12 cellular contexts compared by ENCODE assay signal in genomic region chr1:180188679-180189175, GRCh38. TPM values are rescaled to one million over a fixed set of nuclear protein-coding genes. Genes with fewer than 3 reads are reported as not detected.
A peak's percentile ranks its signal among the peaks of the same experiment; 100 is the strongest.
DNase-seq lines count a peak whose midpoint lies in the region; ATAC-seq and TF ChIP-seq lines count a peak whose summit lies in the region.
"Had no signal": no experiment of that assay in that cellular context is flagged by ENCODE, and none has a peak within 500 bp of the region (broad histone marks: within the 10 kb centered on the region; RNA-seq: fewer than 3 reads in every experiment).

No MANE protein-coding gene starts in this region.

- H3K36me3 ChIP-seq in DND-41 (ENCODE audit: insufficient read depth, low read length) (peaks cover 3% of the 10 kb centered on the region; the same call in 1 of the 2 replicates), PC-3 (ENCODE audit: low read depth, low read length) (peaks cover 52% of the 10 kb centered on the region), upper lobe of right lung (peaks cover 94% of the 10 kb centered on the region)
- H3K36me3 ChIP-seq: SJCRH30 had no signal

- CTCF ChIA-PET in PC-3 (lab: Charles Lee), result interaction anchor here (0.6 kb wide), 1 partner anchor 12 kb away, joined by 3 read pairs; no protein-coding TSS in a partner anchor

- H3K27ac ChIP-seq in DND-41 (ENCODE audit: low read length), result no peak overlapping the region
- H3K27ac ChIP-seq in PC-3 (ENCODE audit: low read length), result no peak overlapping the region
- H3K27ac ChIP-seq in upper lobe of right lung, result no peak overlapping the region
- H3K27ac ChIP-seq: SJCRH30 had no signal

- H3K4me1 ChIP-seq in DND-41 (ENCODE audit: insufficient read depth, low read length) (no peaks in the 10 kb centered on the region), PC-3 (ENCODE audit: insufficient read depth, low read length) (no peaks in the 10 kb centered on the region), upper lobe of right lung (no peaks in the 10 kb centered on the region)
- H3K4me1 ChIP-seq: SJCRH30 had no signal

- ATAC-seq in DND-41 (ENCODE audit: insufficient read depth, low read depth), result peak; percentile 45; the same call in 2 of the 3 replicates
- no peak for ATAC-seq in PC-3
- no peak for ATAC-seq in upper lobe of right lung

- H3K9me2 ChIP-seq in PC-3 (replicated peaks; ENCODE audit: low read length), result no peaks in the 10 kb centered on the region

- no peaks in the 10 kb centered on the region for H3F3A ChIP-seq in PC-3 (ENCODE audit: low read length, unreplicated experiment)

- H3K79me2 ChIP-seq in DND-41 (ENCODE audit: insufficient read depth, low read length) (no peaks in the 10 kb centered on the region), PC-3 (ENCODE audit: low read length) (no peaks in the 10 kb centered on the region)

- TF ChIP-seq POLR2A in erythroblast (IDR thresholded peaks at IDR 0.05; ENCODE audit: low read length), result no peak

- DNase-seq in D341Med (ENCODE audit: low spot score) (peak; percentile 79), DND-41 (peak; percentile 37), NCI-H82 treated with DMSO at 0.1 percent for 48 hours (lab: John Stamatoyannopoulos, UW; ENCODE audit: unreplicated experiment) (peak; percentile 99), erythroblast (lab: John Stamatoyannopoulos, UW) (peak; percentile 9 to 47), CD1c-positive myeloid dendritic cell (ENCODE audit: extremely low spot score) (no peak), PC-3 (no peak), upper lobe of right lung (no peak)
- DNase-seq: CD4-positive, CD25-positive, alpha-beta regulatory T cell; NCI-H1436 treated with DMSO at 0.1 percent for 48 hours had no signal

- TF ChIP-seq CTCF in DND-41 (IDR thresholded peaks at IDR 0.05; ENCODE audit: borderline replicate concordance, extremely low read depth, low read length, poor library complexity, severe bottlenecking) (no peak), PC-3 (conservative IDR thresholded peaks at IDR 0.05; ENCODE audit: low read depth, low read length) (no peak), upper lobe of right lung (IDR thresholded peaks at IDR 0.05) (no peak)

- no peak overlapping the region for H3K4me2 ChIP-seq in DND-41 (ENCODE audit: insufficient read depth, low read length)
- H3K4me2 ChIP-seq in PC-3 (ENCODE audit: low read length), result no peak overlapping the region

- H4K20me1 ChIP-seq in DND-41 (ENCODE audit: insufficient read depth, low read length), result no peaks in the 10 kb centered on the region; the same call in 1 of the 2 replicates
- H4K20me1 ChIP-seq in PC-3 (ENCODE audit: low read length), result no peaks in the 10 kb centered on the region

- H2AFZ ChIP-seq in DND-41 (ENCODE audit: low read depth, low read length) (no peak overlapping the region), PC-3 (ENCODE audit: low read length) (no peak overlapping the region)

- H3K9ac ChIP-seq in DND-41 (ENCODE audit: low read depth, low read length) (no peak overlapping the region), PC-3 (ENCODE audit: low read length) (no peak overlapping the region)

- H3K27me3 ChIP-seq in DND-41 (ENCODE audit: insufficient read depth, low read length, poor library complexity), result no peaks in the 10 kb centered on the region
- H3K27me3 ChIP-seq in PC-3 (ENCODE audit: low read length), result no peaks in the 10 kb centered on the region
- no peaks in the 10 kb centered on the region for H3K27me3 ChIP-seq in upper lobe of right lung
- H3K27me3 ChIP-seq: MG63, SJCRH30 had no signal

- intact Hi-C loops in PC-3 (cut with micrococcal nuclease) (no loop called here), upper lobe of right lung (cut with DNase I) (no loop called here)

- H3K4me3 ChIP-seq in DND-41 (ENCODE audit: low read depth in 1 of 2, low read length in 2 of 2) (no peak overlapping the region), PC-3 (ENCODE audit: low read length) (no peak overlapping the region), upper lobe of right lung (no peak overlapping the region)
- H3K4me3 ChIP-seq: MG63, SJCRH30 had no signal

- POLR2A ChIA-PET in PC-3 (lab: Charles Lee; ENCODE audit: unreplicated experiment), result no interaction called here

- no TSS peak for BruUV-seq in PC-3 (replicated peaks; lab: Mats Ljungman, UMichigan)

- no peaks in the 10 kb centered on the region for H3K9me3 ChIP-seq in DND-41 (ENCODE audit: insufficient read depth, low read length, severe bottlenecking)
- no peaks in the 10 kb centered on the region for H3K9me3 ChIP-seq in PC-3 (ENCODE audit: low read length)
- no peaks in the 10 kb centered on the region for H3K9me3 ChIP-seq in upper lobe of right lung
- H3K9me3 ChIP-seq: MG63, SJCRH30 had no signal

RNA-seq across cellular contexts. Expression of gene QSOX1, which starts 34.1 kb away (rescaled TPM):
- total RNA-seq in PC-3 (2014; rRNA removed), result 192 and 237 TPM in 2 replicates
- total RNA-seq in upper lobe of right lung, result 275 TPM

RNA-seq across cellular contexts. Expression of gene LHX4, which starts 41.3 kb away (rescaled TPM):
- total RNA-seq in PC-3 (2014; rRNA removed), result 0.04 TPM in 1 of 2 replicates, not detected in the other
- total RNA-seq in upper lobe of right lung, result not detected
- total RNA-seq: CD4-positive, CD25-positive, alpha-beta regulatory T cell; T-helper 1 cell treated with Interleukin-12 subunit alpha and Interleukin-12 subunit beta and Interleukin-4 antibody, amounts not matched to agents 30 ng/mL and 1 ng/mL, for 36 hours had no signal

Comparison
In these comparisons a context has a peak if more than half of its experiments do, and no peak if none do; other contexts are left out.
1. DNase-seq: peak in D341Med (single experiment), DND-41 (single experiment), NCI-H82 treated with DMSO at 0.1 percent for 48 hours (single experiment) and erythroblast (2 of 2); none in CD1c-positive myeloid dendritic cell (single experiment), PC-3 (single experiment) and upper lobe of right lung (single experiment).